Comparison of ENCODE assay signal across 31 cellular contexts in genomic region chr13:19720039-19720438, GRCh38.
"Had no signal": no experiment of that assay in that cellular context is flagged by ENCODE, and none has a peak within 500 bp of the region (broad histone marks: within the 10 kb centered on the region; RNA-seq: fewer than 3 reads in every experiment).

No MANE protein-coding gene starts in this region.

- FAIRE-seq: endometrium had no signal

- H3K27me3 ChIP-seq: esophagus squamous epithelium, heart right ventricle, left lung, right lobe of liver, suprapubic skin, transverse colon, upper lobe of right lung, uterus had no signal

- ATAC-seq: effector memory CD8-positive, alpha-beta T cell; heart right ventricle; left lung; naive thymus-derived CD4-positive, alpha-beta T cell; stimulated activated memory B cell treated with anti-CD40 and anti-IgM and Interleukin-4, amounts not matched to agents 10 μg/mL and 1 μg/mL and 100 μg/mL, for 72 hours; stimulated activated naive CD8-positive, alpha-beta T cell treated with anti-CD3 and anti-CD28 coated beads, Interleukin-15, amount 100 ng/mL, for 72 hours; upper lobe of right lung had no signal

- H3K36me3 ChIP-seq: right lobe of liver, uterus had no signal

- H3K27ac ChIP-seq: esophagus squamous epithelium, heart right ventricle, left lung, right lobe of liver, suprapubic skin, transverse colon, upper lobe of right lung, uterus had no signal

- H3K4me2 ChIP-seq: smooth muscle cell had no signal

- H3K9me3 Mint-ChIP-seq: central memory CD8-positive, alpha-beta T cell; effector memory CD8-positive, alpha-beta T cell; immature natural killer cell; naive thymus-derived CD4-positive, alpha-beta T cell; nephron; stimulated activated memory B cell treated with anti-CD40 and anti-IgM and Interleukin-4, amounts not matched to agents 10 μg/mL and 1 μg/mL and 100 μg/mL, for 72 hours; stimulated activated naive CD8-positive, alpha-beta T cell treated with anti-CD3 and anti-CD28 coated beads, Interleukin-15, amount 100 ng/mL, for 72 hours had no signal

- H3K4me1 ChIP-seq: esophagus squamous epithelium, heart right ventricle, left lung, suprapubic skin, upper lobe of right lung, uterus had no signal

- H3K27ac Mint-ChIP-seq: effector memory CD8-positive, alpha-beta T cell; mesothelial cell of epicardium; nephron; stimulated activated memory B cell treated with anti-CD40 and anti-IgM and Interleukin-4, amounts not matched to agents 10 μg/mL and 1 μg/mL and 100 μg/mL, for 72 hours; stimulated activated naive CD8-positive, alpha-beta T cell treated with anti-CD3 and anti-CD28 coated beads, Interleukin-15, amount 100 ng/mL, for 72 hours had no signal

- H3K4me3 ChIP-seq: esophagus squamous epithelium, heart right ventricle, left lung, right lobe of liver, smooth muscle cell, suprapubic skin, transverse colon, upper lobe of right lung, uterus had no signal

- H3K9me3 ChIP-seq: esophagus squamous epithelium, heart right ventricle, left lung, right lobe of liver, suprapubic skin, transverse colon, upper lobe of right lung, uterus had no signal

- H3K4me1 Mint-ChIP-seq: nephron; stimulated activated memory B cell treated with anti-CD40 and anti-IgM and Interleukin-4, amounts not matched to agents 10 μg/mL and 1 μg/mL and 100 μg/mL, for 72 hours; stimulated activated naive CD8-positive, alpha-beta T cell treated with anti-CD3 and anti-CD28 coated beads, Interleukin-15, amount 100 ng/mL, for 72 hours had no signal

- H3K27me3 Mint-ChIP-seq: central memory CD8-positive, alpha-beta T cell; effector memory CD8-positive, alpha-beta T cell; naive thymus-derived CD4-positive, alpha-beta T cell; stimulated activated memory B cell treated with anti-CD40 and anti-IgM and Interleukin-4, amounts not matched to agents 10 μg/mL and 1 μg/mL and 100 μg/mL, for 72 hours; stimulated activated naive CD8-positive, alpha-beta T cell treated with anti-CD3 and anti-CD28 coated beads, Interleukin-15, amount 100 ng/mL, for 72 hours had no signal

- H3K4me3 Mint-ChIP-seq: central memory CD8-positive, alpha-beta T cell; effector memory CD8-positive, alpha-beta T cell; immature natural killer cell; mesothelial cell of epicardium; naive thymus-derived CD4-positive, alpha-beta T cell; nephron; stimulated activated memory B cell treated with anti-CD40 and anti-IgM and Interleukin-4, amounts not matched to agents 10 μg/mL and 1 μg/mL and 100 μg/mL, for 72 hours; stimulated activated naive CD8-positive, alpha-beta T cell treated with anti-CD3 and anti-CD28 coated beads, Interleukin-15, amount 100 ng/mL, for 72 hours had no signal

- DNase-seq: cortex of kidney; effector memory CD8-positive, alpha-beta T cell; erythroblast; esophagus squamous epithelium; foreskin melanocyte; glutamatergic neuron; heart right ventricle; hypothalamus; immature natural killer cell; islet precursor cell; left lung; mesenchymal stem cell; naive thymus-derived CD4-positive, alpha-beta T cell; nucleus accumbens; posterior cingulate gyrus; retina; right lobe of liver; stimulated activated CD4-positive, alpha-beta T cell treated with anti-CD3 and anti-CD28 coated beads, Interleukin-12 subunit alpha, Interleukin-12 subunit beta, amount 100 ng/mL, for 4 hours; stimulated activated CD4-positive, alpha-beta T cell treated with anti-CD3 and anti-CD28 coated beads, Interleukin-1b, Interleukin-23, amount 100 ng/mL, for 48 hours; stimulated activated CD4-positive, alpha-beta T cell treated with anti-CD3 and anti-CD28 coated beads, Interleukin-4, amount 100 ng/mL, for 4 hours; stimulated activated naive CD8-positive, alpha-beta T cell treated with anti-CD3 and anti-CD28 coated beads, Interleukin-15, amount 100 ng/mL, for 72 hours; transverse colon; upper lobe of right lung; uterus had no signal
